26 cellular contexts compared by ENCODE assay signal in the genomic region with DNA sequence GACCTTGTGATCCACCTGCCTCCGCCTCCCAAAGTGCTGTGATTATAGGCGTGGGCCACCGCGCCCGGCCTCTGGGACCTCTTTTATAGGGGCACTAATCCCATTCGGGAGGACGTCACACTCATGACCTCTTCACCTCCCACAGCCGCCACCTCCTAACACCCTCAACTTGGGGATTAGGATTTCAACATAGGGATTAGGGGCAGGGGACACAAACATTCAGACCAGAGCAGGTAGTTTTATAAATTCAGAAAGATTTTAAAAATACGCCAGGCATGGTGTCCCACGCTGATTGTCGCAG. TPM values are rescaled to one million over a fixed set of nuclear protein-coding genes. Genes with fewer than 3 reads are reported as not detected.
DNase-seq lines count a peak whose midpoint lies in the region; ATAC-seq and TF ChIP-seq lines count a peak whose summit lies in the region.
"Had no signal": no experiment of that assay in that cellular context is flagged by ENCODE, and none has a peak within 500 bp of the region (broad histone marks: within the 10 kb centered on the region; RNA-seq: fewer than 3 reads in every experiment).

No MANE protein-coding gene starts in this region.

- no peaks in the 10 kb centered on the region for H3K27me3 Mint-ChIP-seq in activated CD8-positive, alpha-beta T cell treated with anti-CD3 and anti-CD28 coated beads for 36 hours
- H3K27me3 Mint-ChIP-seq: activated naive CD4-positive, alpha-beta T cell treated with anti-CD3 and anti-CD28 coated beads, Interleukin-2, amount 10 ng/mL, durations not matched to agents 7 days and 5 days; activated T-helper 17 cell treated with anti-CD3 and anti-CD28 coated beads, Interleukin-2, amount 50 U/mL, for 72 hours; stimulated activated naive CD8-positive, alpha-beta T cell treated with anti-CD3 and anti-CD28 coated beads, Interleukin-15, Interleukin-2, amounts not matched to agents 100 ng/mL and 50 ng/mL, for 24 hours had no signal

- H2AFZ ChIP-seq in DND-41 (ENCODE audit: low read depth, low read length) (no peak overlapping the region), smooth muscle cell (ENCODE audit: low read depth) (no peak overlapping the region)

- intact Hi-C loops in adrenal gland (cut with DNase I): no loop called here
- intact Hi-C loops in left colon (cut with DNase I, micrococcal nuclease): no loop called here
- intact Hi-C loops in activated CD8-positive, alpha-beta T cell treated with anti-CD3 and anti-CD28 coated beads for 36 hours (cut with micrococcal nuclease): no loop called here

- CTCF ChIA-PET in activated CD8-positive, alpha-beta T cell treated with anti-CD3 and anti-CD28 coated beads for 36 hours (lab: Charles Lee): no interaction called here

- H3K9me3 Mint-ChIP-seq in activated CD8-positive, alpha-beta T cell treated with anti-CD3 and anti-CD28 coated beads for 36 hours: no peaks in the 10 kb centered on the region
- H3K9me3 Mint-ChIP-seq: activated naive CD4-positive, alpha-beta T cell treated with anti-CD3 and anti-CD28 coated beads, Interleukin-2, amount 10 ng/mL, durations not matched to agents 7 days and 5 days; activated T-helper 17 cell treated with anti-CD3 and anti-CD28 coated beads, Interleukin-2, amount 50 U/mL, for 72 hours; CD8-positive, alpha-beta T cell; nephron; stimulated activated naive CD8-positive, alpha-beta T cell treated with anti-CD3 and anti-CD28 coated beads, Interleukin-15, Interleukin-2, amounts not matched to agents 100 ng/mL and 50 ng/mL, for 24 hours had no signal

- no peak for TF ChIP-seq POLR2A in adrenal gland (IDR thresholded peaks at IDR 0.05)

- H4K20me1 ChIP-seq in DND-41 (ENCODE audit: insufficient read depth, low read length) (no peaks in the 10 kb centered on the region), smooth muscle cell (ENCODE audit: low read depth) (no peaks in the 10 kb centered on the region)

- no peak for TF ChIP-seq CTCF in DND-41 (IDR thresholded peaks at IDR 0.05; ENCODE audit: borderline replicate concordance, extremely low read depth, low read length, poor library complexity, severe bottlenecking)
- no peak for TF ChIP-seq CTCF in adrenal gland (IDR thresholded peaks at IDR 0.05)
- TF ChIP-seq CTCF in smooth muscle cell (IDR thresholded peaks at IDR 0.05; ENCODE audit: borderline replicate concordance, insufficient read depth, poor library complexity, severe bottlenecking): no peak
- no peak for TF ChIP-seq CTCF in activated CD8-positive, alpha-beta T cell treated with anti-CD3 and anti-CD28 coated beads for 36 hours (IDR thresholded peaks at IDR 0.05)

- POLR2A ChIA-PET in activated CD8-positive, alpha-beta T cell treated with anti-CD3 and anti-CD28 coated beads for 36 hours (lab: Charles Lee): interaction anchor here (1.4 kb wide), 1 partner anchor 11 kb away, joined by 3 read pairs; no protein-coding TSS in a partner anchor

- no peak overlapping the region for H3K4me3 Mint-ChIP-seq in activated CD8-positive, alpha-beta T cell treated with anti-CD3 and anti-CD28 coated beads for 36 hours
- H3K4me3 Mint-ChIP-seq: activated naive CD4-positive, alpha-beta T cell treated with anti-CD3 and anti-CD28 coated beads, Interleukin-2, amount 10 ng/mL, durations not matched to agents 7 days and 5 days; activated T-helper 17 cell treated with anti-CD3 and anti-CD28 coated beads, Interleukin-2, amount 50 U/mL, for 72 hours; CD8-positive, alpha-beta T cell; nephron; stimulated activated naive CD8-positive, alpha-beta T cell treated with anti-CD3 and anti-CD28 coated beads, Interleukin-15, Interleukin-2, amounts not matched to agents 100 ng/mL and 50 ng/mL, for 24 hours had no signal

- H3K27me3 ChIP-seq in DND-41 (ENCODE audit: insufficient read depth, low read length, poor library complexity) (no peaks in the 10 kb centered on the region), adrenal gland (no peaks in the 10 kb centered on the region), smooth muscle cell (ENCODE audit: low read depth) (no peaks in the 10 kb centered on the region)
- H3K27me3 ChIP-seq: thyroid gland had no signal

- ATAC-seq in DND-41 (ENCODE audit: insufficient read depth, low read depth) (no peak), left colon (peak; percentile 23), HG03139 (IDR thresholded peaks at IDR 0.05; ENCODE audit: unreplicated experiment) (no peak), HG03108 (IDR thresholded peaks at IDR 0.05; ENCODE audit: unreplicated experiment) (no peak)
- ATAC-seq in activated CD8-positive, alpha-beta T cell treated with anti-CD3 and anti-CD28 coated beads for 36 hours: no peak
- ATAC-seq: activated T-helper 17 cell treated with anti-CD3 and anti-CD28 coated beads, Interleukin-2, amount 50 U/mL, for 72 hours; CD8-positive, alpha-beta T cell had no signal

- H3K4me3 ChIP-seq in DND-41 (ENCODE audit: low read depth in 1 of 2, low read length in 2 of 2) (no peak overlapping the region), adrenal gland (no peak overlapping the region), smooth muscle cell (no peak overlapping the region)
- H3K4me3 ChIP-seq: lung, thyroid gland had no signal

- peaks cover 13% of the 10 kb centered on the region for H3K4me1 Mint-ChIP-seq in activated CD8-positive, alpha-beta T cell treated with anti-CD3 and anti-CD28 coated beads for 36 hours (ENCODE audit: low read depth)
- H3K4me1 Mint-ChIP-seq: activated T-helper 17 cell treated with anti-CD3 and anti-CD28 coated beads, Interleukin-2, amount 50 U/mL, for 72 hours had no signal

- H3K27ac ChIP-seq in DND-41 (ENCODE audit: low read length) (peak overlapping the region; percentile 30; the same call in 1 of the 2 replicates), adrenal gland (peak overlapping the region in 4 of 5 donors; percentile 80 to 94 (median 87)), smooth muscle cell (ENCODE audit: low read depth) (peak overlapping the region; percentile 84)

- peaks cover 20% of the 10 kb centered on the region for H3F3A ChIP-seq in smooth muscle cell (ENCODE audit: low read depth)

- H3K4me2 ChIP-seq in DND-41 (ENCODE audit: insufficient read depth, low read length) (no peak overlapping the region), smooth muscle cell (no peak overlapping the region)

- DNase-seq in DND-41 (no peak), adrenal gland (no peak), left colon (no peak), smooth muscle cell (lab: John Stamatoyannopoulos, UW; ENCODE audit: unreplicated experiment) (no peak)
- DNase-seq in activated CD8-positive, alpha-beta T cell treated with anti-CD3 and anti-CD28 coated beads for 36 hours: no peak
- DNase-seq in activated CD4-positive, CD25-positive, alpha-beta regulatory T cell (lab: John Stamatoyannopoulos, UW): no peak
- DNase-seq: activated naive CD4-positive, alpha-beta T cell treated with anti-CD3 and anti-CD28 coated beads, Interleukin-2, amount 10 ng/mL, durations not matched to agents 7 days and 5 days; CD8-positive, alpha-beta T cell; DMS 273 treated with DMSO at 0.1 percent for 48 hours; effector memory CD4-positive, alpha-beta T cell; EL; GOT3; kidney; NCI-H1048; NCI-H1694 treated with DMSO at 0.1 percent for 48 hours; NCI-H2171 treated with DMSO at 0.1 percent for 48 hours; NK-92 treated with Interleukin-12 subunit alpha and Interleukin-12 subunit beta, amount 100 ng/mL, for 24 hours; retina; stimulated activated CD4-positive, alpha-beta T cell treated with anti-CD3 and anti-CD28 coated beads, Interleukin-2, amount 100 ng/mL, for 24 hours had no signal

- no peak overlapping the region for H3K9ac ChIP-seq in DND-41 (ENCODE audit: low read depth, low read length)
- no peak overlapping the region for H3K9ac ChIP-seq in smooth muscle cell (ENCODE audit: low read depth)

- 94 to 98% (median 96%) methylated on average over 11 of the region's 11 CpGs for WGBS in adrenal gland, 4 donors
- 91% methylated on average over 11 of the region's 11 CpGs for WGBS in smooth muscle cell (ENCODE audit: low lambda C conversion rate)

- H3K9me3 ChIP-seq in DND-41 (ENCODE audit: insufficient read depth, low read length, severe bottlenecking): no peaks in the 10 kb centered on the region
- H3K9me3 ChIP-seq in adrenal gland (replicated peaks in 1 of 3): no peaks in the 10 kb centered on the region
- H3K9me3 ChIP-seq in smooth muscle cell (replicated peaks; ENCODE audit: low read depth): no peaks in the 10 kb centered on the region
- H3K9me3 ChIP-seq: thyroid gland had no signal

- H3K36me3 Mint-ChIP-seq in activated CD8-positive, alpha-beta T cell treated with anti-CD3 and anti-CD28 coated beads for 36 hours (ENCODE audit: low read depth): peaks cover 41% of the 10 kb centered on the region

- H3K36me3 ChIP-seq in DND-41 (ENCODE audit: insufficient read depth, low read length): peaks cover 78% of the 10 kb centered on the region
- peaks cover 0 to 77% of the 10 kb centered on the region in 2 donors for H3K36me3 ChIP-seq in adrenal gland (replicated peaks in 1 of 2)
- H3K36me3 ChIP-seq in smooth muscle cell (ENCODE audit: low read depth): no peaks in the 10 kb centered on the region

- H3K4me1 ChIP-seq in DND-41 (ENCODE audit: insufficient read depth, low read length) (peaks cover 18% of the 10 kb centered on the region), adrenal gland (replicated peaks in 1 of 2) (peaks cover 28 to 51% of the 10 kb centered on the region in 2 donors), smooth muscle cell (ENCODE audit: low read depth) (no peaks in the 10 kb centered on the region)

- H3K79me2 ChIP-seq in DND-41 (ENCODE audit: insufficient read depth, low read length) (no peaks in the 10 kb centered on the region), smooth muscle cell (ENCODE audit: low read depth) (no peaks in the 10 kb centered on the region)

- H3K27ac Mint-ChIP-seq in activated CD8-positive, alpha-beta T cell treated with anti-CD3 and anti-CD28 coated beads for 36 hours: no peak overlapping the region
- H3K27ac Mint-ChIP-seq: activated naive CD4-positive, alpha-beta T cell treated with anti-CD3 and anti-CD28 coated beads, Interleukin-2, amount 10 ng/mL, durations not matched to agents 7 days and 5 days; activated T-helper 17 cell treated with anti-CD3 and anti-CD28 coated beads, Interleukin-2, amount 50 U/mL, for 72 hours; CD8-positive, alpha-beta T cell; stimulated activated naive CD8-positive, alpha-beta T cell treated with anti-CD3 and anti-CD28 coated beads, Interleukin-15, Interleukin-2, amounts not matched to agents 100 ng/mL and 50 ng/mL, for 24 hours had no signal

RNA-seq across cellular contexts. Expression of a gene that starts 49.4 kb away (rescaled TPM):
- total RNA-seq in adrenal gland: 100 to 1,000 TPM in 3 of 8 donors, 10 to 100 TPM in 5; 50.4 to 144 (median 90.5) TPM
- polyA plus RNA-seq in adrenal gland: 100 to 1,000 TPM in 1 of 3 donors, 10 to 100 TPM in 2; 35.1 to 198 (median 80.6) TPM
- total RNA-seq in left colon: 10 to 100 TPM; 84.7 to 96.4 TPM
- total RNA-seq in smooth muscle cell: 12.1 and 12.9 TPM in 2 replicates
- 29.2 and 29.6 TPM in 2 replicates for polyA plus RNA-seq in smooth muscle cell
- 10 to 100 TPM; 29.9 to 33.5 TPM for total RNA-seq in activated CD8-positive, alpha-beta T cell treated with anti-CD3 and anti-CD28 coated beads for 36 hours

Comparison
In these comparisons a context has a peak if more than half of its experiments do, and no peak if none do; other contexts are left out.
1. H3K27ac ChIP-seq: peak in every context shown above with its lines; median percentile 87 in adrenal gland; 84 in smooth muscle cell; 30 in DND-41.